11 cellular contexts compared by ENCODE assay signal in genomic region chr7:132161231-132161915, GRCh38.
DNase-seq lines count a peak whose midpoint lies in the region; ATAC-seq and TF ChIP-seq lines count a peak whose summit lies in the region.
"Had no signal": no experiment of that assay in that cellular context is flagged by ENCODE, and none has a peak within 500 bp of the region (broad histone marks: within the 10 kb centered on the region; RNA-seq: fewer than 3 reads in every experiment).

No MANE protein-coding gene starts in this region.

- no peaks in the 10 kb centered on the region for H4K20me1 ChIP-seq in SK-N-SH (ENCODE audit: insufficient read depth)

- H3K36me3 ChIP-seq in SK-N-SH (replicated peaks in 1 of 2; ENCODE audit: control insufficient read depth in 1 of 2, insufficient read depth in 2 of 2, low read length in 1 of 2) (peaks cover 5 to 53% of the 10 kb centered on the region in 2 experiments), lower lobe of right lung (no peaks in the 10 kb centered on the region), upper lobe of left lung (no peaks in the 10 kb centered on the region)

- no peaks in the 10 kb centered on the region for H3K9me3 Mint-ChIP-seq in chondrocyte (ENCODE audit: low read depth)
- H3K9me3 Mint-ChIP-seq: activated naive CD4-positive, alpha-beta T cell treated with anti-CD3 and anti-CD28 coated beads, Interleukin-2, amount 50 U/mL, for 24 hours had no signal

- no peaks in the 10 kb centered on the region for H3K9me2 ChIP-seq in SK-N-SH

- TF ChIP-seq EP300 in SK-N-SH (IDR thresholded peaks at IDR 0.05; ENCODE audit: borderline replicate concordance in 1 of 2, low read depth in 1 of 2, low read length in 1 of 2) (no peak; a peak in 1 of 4 replicates), upper lobe of left lung (IDR thresholded peaks at IDR 0.05) (no peak)

- H3K36me3 Mint-ChIP-seq in chondrocyte (ENCODE audit: low read depth): peaks cover 20% of the 10 kb centered on the region
- H3K36me3 Mint-ChIP-seq: activated naive CD4-positive, alpha-beta T cell treated with anti-CD3 and anti-CD28 coated beads, Interleukin-2, amount 50 U/mL, for 24 hours had no signal

- H3F3A ChIP-seq in SK-N-SH (replicated peaks; ENCODE audit: insufficient read depth): no peaks in the 10 kb centered on the region

- H3K27me3 ChIP-seq in SK-N-SH (ENCODE audit: insufficient read depth) (no peaks in the 10 kb centered on the region), lower lobe of right lung (ENCODE audit: low read depth) (no peaks in the 10 kb centered on the region), upper lobe of left lung (no peaks in the 10 kb centered on the region)

- TF ChIP-seq CTCF in SK-N-SH (IDR thresholded peaks at IDR 0.05): no peak
- peak; percentile 21 for TF ChIP-seq CTCF in chondrocyte (IDR thresholded peaks at IDR 0.05)
- TF ChIP-seq CTCF in lower lobe of right lung (IDR thresholded peaks at IDR 0.05): no peak
- TF ChIP-seq CTCF in upper lobe of left lung (IDR thresholded peaks at IDR 0.05): no peak

- no peak; the same call in 1 of the 2 replicates for TF ChIP-seq RAD21 in SK-N-SH (IDR thresholded peaks at IDR 0.05; ENCODE audit: low read length)

- 65% methylated on average over 8 of the region's 17 CpGs for WGBS in SK-N-SH (ENCODE audit: low lambda C conversion rate)
- 78% methylated on average over 17 of the region's 17 CpGs; no CpG with 5 or more reads in 1 of the 2 donors for WGBS in upper lobe of left lung, 2 donors

- H3K4me1 ChIP-seq in SK-N-SH (ENCODE audit: control insufficient read depth in 1 of 2, insufficient read depth in 2 of 2, low read depth in 1 of 2, low read length in 1 of 2): peaks cover 0 to 52% of the 10 kb centered on the region in 2 experiments; a peak in 2 of 4 replicates
- H3K4me1 ChIP-seq in lower lobe of right lung: no peaks in the 10 kb centered on the region
- peaks cover 0 to 11% (median 0%) of the 10 kb centered on the region in 4 donors for H3K4me1 ChIP-seq in upper lobe of left lung

- CTCF ChIA-PET in SK-N-SH (lab: Yijun Ruan, JAX): interaction anchor here (0.6 to 1.9 kb wide), 6 partner anchors 21 to 1125 kb away, joined by 3 to 5 read pairs (median 3); no protein-coding TSS in a partner anchor

- no peak overlapping the region for H3K9ac ChIP-seq in SK-N-SH

- H2AFZ ChIP-seq in SK-N-SH (ENCODE audit: low read depth): no peak overlapping the region

- no peak overlapping the region for H3K4me3 ChIP-seq in SK-N-SH (ENCODE audit: low read depth in 2 of 2, low read length in 1 of 2)
- H3K4me3 ChIP-seq in lower lobe of right lung: no peak overlapping the region
- no peak overlapping the region for H3K4me3 ChIP-seq in upper lobe of left lung
- H3K4me3 ChIP-seq: SK-N-MC had no signal

- TF ChIP-seq POLR2A in upper lobe of left lung (IDR thresholded peaks at IDR 0.05): no peak

- no peaks in the 10 kb centered on the region for H3K27me3 Mint-ChIP-seq in chondrocyte (ENCODE audit: low read depth)

- H3K4me3 Mint-ChIP-seq in chondrocyte (ENCODE audit: unreplicated experiment): no peak overlapping the region
- H3K4me3 Mint-ChIP-seq: activated naive CD4-positive, alpha-beta T cell treated with anti-CD3 and anti-CD28 coated beads, Interleukin-2, amount 50 U/mL, for 24 hours had no signal

- ATAC-seq in SK-N-SH treated with all-trans-retinoic acid at 6 μM for 48 hours: no peak; the same call in 2 of the 3 replicates
- peak; percentile 76 to 90 for ATAC-seq in lower lobe of right lung
- ATAC-seq in upper lobe of left lung (ENCODE audit: low FRiP score in 2 of 2): peak; percentile 31 to 78

- intact Hi-C loops in lower lobe of right lung (cut with DNase I): no loop called here

- H3K27ac ChIP-seq in SK-N-SH (ENCODE audit: low read depth in 2 of 2, low read length in 1 of 2) (peak overlapping the region; percentile 21 to 98; a peak in 3 of 4 replicates), lower lobe of right lung (no peak overlapping the region), upper lobe of left lung (peak overlapping the region in 1 of 4 donors; percentile 40)
- H3K27ac ChIP-seq: SK-N-MC had no signal

- POLR2A ChIA-PET in SK-N-SH (lab: Yijun Ruan, JAX): no interaction called here

- no peak overlapping the region; the same call in 1 of the 2 replicates for H3K4me2 ChIP-seq in SK-N-SH

- peaks cover 8% of the 10 kb centered on the region for H3K4me1 Mint-ChIP-seq in chondrocyte (ENCODE audit: low read depth)
- H3K4me1 Mint-ChIP-seq: activated naive CD4-positive, alpha-beta T cell treated with anti-CD3 and anti-CD28 coated beads, Interleukin-2, amount 50 U/mL, for 24 hours had no signal

- H3K9me3 ChIP-seq in SK-N-SH: no peaks in the 10 kb centered on the region
- H3K9me3 ChIP-seq in lower lobe of right lung: no peaks in the 10 kb centered on the region
- H3K9me3 ChIP-seq in upper lobe of left lung: no peaks in the 10 kb centered on the region

- no peak overlapping the region for H3K27ac Mint-ChIP-seq in chondrocyte (ENCODE audit: unreplicated experiment)
- H3K27ac Mint-ChIP-seq: activated naive CD4-positive, alpha-beta T cell treated with anti-CD3 and anti-CD28 coated beads, Interleukin-2, amount 50 U/mL, for 24 hours had no signal

- peak; percentile 74 for DNase-seq in SK-N-SH
- DNase-seq in chondrocyte (ENCODE audit: low spot score): no peak
- peak; percentile 85 for DNase-seq in lower lobe of right lung
- DNase-seq in upper lobe of left lung: peak; percentile 68 to 88
- no peak for DNase-seq in SIG-M5 (lab: John Stamatoyannopoulos, UW)
- no peak for DNase-seq in activated T-cell treated with anti-CD3 and anti-CD28 coated beads for 4 hours
- DNase-seq in AML-193 (lab: John Stamatoyannopoulos, UW): no peak
- DNase-seq: cerebellar nuclear complex had no signal

- H3K79me2 ChIP-seq in SK-N-SH (ENCODE audit: insufficient read depth): no peaks in the 10 kb centered on the region

TF ChIP-seq in SK-N-SH, 30 proteins besides CTCF, POLR2A, EP300 and RAD21:
- TF ChIP-seq NFIC (IDR thresholded peaks at IDR 0.05; ENCODE audit: borderline replicate concordance): peak; percentile 56
- no peak for TF ChIP-seq CHD2 (IDR thresholded peaks at IDR 0.05; ENCODE audit: low read length, partially characterized antibody)
- TF ChIP-seq RFX5 (IDR thresholded peaks at IDR 0.05; ENCODE audit: low read length): no peak

TF ChIP-seq in SK-N-SH treated with all-trans-retinoic acid at 6 μM for 48 hours, 23 proteins besides CTCF, POLR2A, EP300 and RAD21 (continues in another document):
- TF ChIP-seq TCF4 (CRISPR knock-in tag; IDR thresholded peaks at IDR 0.05; ENCODE audit: borderline replicate concordance): no peak
- TF ChIP-seq TSHZ2 (CRISPR knock-in tag; IDR thresholded peaks at IDR 0.05): no peak
- no peak for TF ChIP-seq PPARA (CRISPR knock-in tag; IDR thresholded peaks at IDR 0.05; ENCODE audit: borderline replicate concordance)
- TF ChIP-seq PATZ1 (CRISPR knock-in tag; IDR thresholded peaks at IDR 0.05; ENCODE audit: borderline replicate concordance): no peak
- no peak for TF ChIP-seq ESRRG (CRISPR knock-in tag; IDR thresholded peaks at IDR 0.05)
- TF ChIP-seq ZNF565 (CRISPR knock-in tag; conservative IDR thresholded peaks at IDR 0.05; ENCODE audit: low read depth): no peak
- no peak for TF ChIP-seq RARB (CRISPR knock-in tag; IDR thresholded peaks at IDR 0.05)
- no peak for TF ChIP-seq ZNF8 (CRISPR knock-in tag; IDR thresholded peaks at IDR 0.05)
- TF ChIP-seq ZC3H10 (CRISPR knock-in tag; IDR thresholded peaks at IDR 0.05): no peak
- TF ChIP-seq GLIS3 (CRISPR knock-in tag; IDR thresholded peaks at IDR 0.05): no peak

Comparison
In these comparisons a context has a peak if more than half of its experiments do, and no peak if none do; other contexts are left out.
1. DNase-seq: peak in SK-N-SH (single experiment), lower lobe of right lung (single experiment) and upper lobe of left lung (2 of 2); none in chondrocyte (single experiment), SIG-M5 (single experiment), activated T-cell treated with anti-CD3 and anti-CD28 coated beads for 4 hours (single experiment) and AML-193 (0 of 2).